In the genomic region with DNA sequence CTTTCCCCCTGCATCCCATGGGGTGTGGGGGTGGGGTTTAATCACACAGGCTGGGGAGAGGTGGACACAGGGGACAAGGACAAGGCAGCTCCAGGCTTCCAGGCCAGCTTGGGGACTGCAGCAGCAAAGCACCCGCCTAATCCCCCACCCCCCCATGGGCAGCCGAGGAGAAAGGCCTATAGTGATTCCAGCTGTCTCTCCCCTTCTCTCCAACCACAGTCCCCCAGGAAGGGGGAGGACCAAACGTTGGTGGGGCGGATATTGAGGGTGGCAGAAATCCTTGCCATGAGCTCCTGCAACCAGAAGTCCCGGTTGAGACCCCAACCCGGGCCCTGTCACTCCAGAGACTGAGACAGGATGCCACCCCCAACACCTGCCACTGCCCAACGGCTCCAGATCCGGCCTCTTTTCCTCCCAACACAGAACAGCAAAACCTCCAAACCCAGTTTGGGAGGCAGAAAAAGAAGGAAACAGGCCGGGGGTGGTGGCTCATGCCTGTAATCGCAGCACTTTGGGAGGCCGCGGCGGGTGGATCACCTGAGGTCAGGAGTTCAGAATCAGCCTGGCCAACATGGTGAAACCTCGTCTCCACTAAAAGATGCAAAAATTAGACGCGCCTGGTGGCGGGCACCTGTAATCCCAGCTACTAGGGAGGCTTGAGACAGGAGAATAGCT, we compare ENCODE assay signal across 9 cellular contexts. TPM values are rescaled to one million over a fixed set of nuclear protein-coding genes. Genes with fewer than 3 reads are reported as not detected.
DNase-seq lines count a peak whose midpoint lies in the region; ATAC-seq and TF ChIP-seq lines count a peak whose summit lies in the region.
"Had no signal": no experiment of that assay in that cellular context is flagged by ENCODE, and none has a peak within 500 bp of the region (broad histone marks: within the 10 kb centered on the region; RNA-seq: fewer than 3 reads in every experiment).

No MANE protein-coding gene starts in this region.

- no peaks in the 10 kb centered on the region for H3K36me3 Mint-ChIP-seq in dendritic cell treated with granulocyte-macrophage colony-stimulating factor and Interleukin-4, amounts not matched to agents 40 ng/mL and 50 ng/mL, for 4 days (ENCODE audit: low read depth)
- H3K36me3 Mint-ChIP-seq in mesothelial cell of epicardium = peaks cover under 1% of the 10 kb centered on the region

- H3K27me3 ChIP-seq in cardiac muscle cell (no peaks in the 10 kb centered on the region), transverse colon (no peaks in the 10 kb centered on the region)

- peaks cover 58% of the 10 kb centered on the region for H3K27me3 Mint-ChIP-seq in dendritic cell treated with granulocyte-macrophage colony-stimulating factor and Interleukin-4, amounts not matched to agents 40 ng/mL and 50 ng/mL, for 4 days
- H3K27me3 Mint-ChIP-seq in mesothelial cell of epicardium (ENCODE audit: low read depth) = no peaks in the 10 kb centered on the region

- H3K4me3 ChIP-seq in cardiac muscle cell (peak overlapping the region; percentile 58), transverse colon (peak overlapping the region in 3 of 4 donors; percentile 65 to 87 (median 80))

- TF ChIP-seq CTCF in cardiac muscle cell (IDR thresholded peaks at IDR 0.05; ENCODE audit: low read depth, low read length) = no peak
- TF ChIP-seq CTCF in mesothelial cell of epicardium (IDR thresholded peaks at IDR 0.05; ENCODE audit: unreplicated experiment) = no peak
- TF ChIP-seq CTCF in transverse colon (IDR thresholded peaks at IDR 0.05) = no peak

- 30 to 68% methylated on average over 5 to 17 of the region's 17 CpGs for WGBS in transverse colon (ENCODE audit: low coverage in 1 of 2), 2 donors

- intact Hi-C loops in Right ventricle myocardium inferior (cut with DNase I) (loop anchor here (2.0 kb wide), 3 partner anchors 23 to 71 kb away; no protein-coding TSS in a partner anchor), transverse colon (cut with DNase I; ENCODE audit: low total_unique reads) (loop anchor here (2.0 kb wide), 1 partner anchor 55 kb away; no protein-coding TSS in a partner anchor)
- intact Hi-C loops in dendritic cell treated with granulocyte-macrophage colony-stimulating factor and Interleukin-4, amounts not matched to agents 40 ng/mL and 50 ng/mL, for 4 days (cut with micrococcal nuclease) = no loop called here

- H3K4me1 ChIP-seq in cardiac muscle cell (ENCODE audit: low read depth) (peaks cover 42% of the 10 kb centered on the region), transverse colon (peaks cover 21 to 57% (median 32%) of the 10 kb centered on the region in 4 donors)

- in situ Hi-C loops in transverse colon (cut with MboI; ENCODE audit: low pct_ligation_motif_present in 1 of 4, low pct_unique_long_range_greater_than_20kb in 1 of 4, low sequenced_read_pairs in 3 of 4) = no loop called here

- H3K27ac ChIP-seq in cardiac muscle cell (no peak overlapping the region), transverse colon (peak overlapping the region; percentile 85 to 95 (median 91))

- no peak for TF ChIP-seq POLR2A in transverse colon (IDR thresholded peaks at IDR 0.05)

- H3K9me3 ChIP-seq in cardiac muscle cell (ENCODE audit: low read depth) (no peaks in the 10 kb centered on the region), transverse colon (no peaks in the 10 kb centered on the region)

- no peaks in the 10 kb centered on the region for H3K9me3 Mint-ChIP-seq in dendritic cell treated with granulocyte-macrophage colony-stimulating factor and Interleukin-4, amounts not matched to agents 40 ng/mL and 50 ng/mL, for 4 days
- no peaks in the 10 kb centered on the region for H3K9me3 Mint-ChIP-seq in mesothelial cell of epicardium
- H3K9me3 Mint-ChIP-seq: activated CD4-positive, alpha-beta memory T cell treated with anti-CD3 and anti-CD28 coated beads, Interleukin-2, amount 10 ng/mL, durations not matched to agents 7 days and 5 days had no signal

- ATAC-seq in Right ventricle myocardium inferior (no peak), GM21367 (IDR thresholded peaks at IDR 0.05; ENCODE audit: unreplicated experiment) (no peak)

- no peak overlapping the region for H3K27ac Mint-ChIP-seq in dendritic cell treated with granulocyte-macrophage colony-stimulating factor and Interleukin-4, amounts not matched to agents 40 ng/mL and 50 ng/mL, for 4 days
- H3K27ac Mint-ChIP-seq in mesothelial cell of epicardium = peak overlapping the region; percentile 99
- H3K27ac Mint-ChIP-seq: activated CD4-positive, alpha-beta memory T cell treated with anti-CD3 and anti-CD28 coated beads, Interleukin-2, amount 10 ng/mL, durations not matched to agents 7 days and 5 days had no signal

- no peak for TF ChIP-seq EP300 in transverse colon (IDR thresholded peaks at IDR 0.05; ENCODE audit: low read depth)

- H3K4me1 Mint-ChIP-seq in dendritic cell treated with granulocyte-macrophage colony-stimulating factor and Interleukin-4, amounts not matched to agents 40 ng/mL and 50 ng/mL, for 4 days (ENCODE audit: low read depth) = peaks cover 42% of the 10 kb centered on the region
- H3K4me1 Mint-ChIP-seq in mesothelial cell of epicardium = peaks cover 57% of the 10 kb centered on the region

- H3K36me3 ChIP-seq in cardiac muscle cell (no peaks in the 10 kb centered on the region), transverse colon (no peaks in the 10 kb centered on the region)

- no peak for DNase-seq in cardiac muscle cell (ENCODE audit: low read depth in 1 of 2, low spot score in 1 of 2)
- DNase-seq in Right ventricle myocardium inferior (ENCODE audit: missing footprints) = no peak
- no peak for DNase-seq in mesothelial cell of epicardium (ENCODE audit: low spot score in 2 of 2, unreplicated experiment in 2 of 2)
- DNase-seq in transverse colon = no peak
- DNase-seq in effector CD4-positive, alpha-beta T cell = no peak
- no peak for DNase-seq in activated gamma-delta T cell (lab: John Stamatoyannopoulos, UW)

- H3K4me3 Mint-ChIP-seq in dendritic cell treated with granulocyte-macrophage colony-stimulating factor and Interleukin-4, amounts not matched to agents 40 ng/mL and 50 ng/mL, for 4 days = peak overlapping the region; percentile 32
- peak overlapping the region; percentile 89 for H3K4me3 Mint-ChIP-seq in mesothelial cell of epicardium
- H3K4me3 Mint-ChIP-seq: activated CD4-positive, alpha-beta memory T cell treated with anti-CD3 and anti-CD28 coated beads, Interleukin-2, amount 10 ng/mL, durations not matched to agents 7 days and 5 days had no signal

RNA-seq across cellular contexts. Expression of gene EPHA2, which starts 1.7 kb away (rescaled TPM):
- total RNA-seq in cardiac muscle cell (21.6 and 26.2 TPM in 2 replicates), Right ventricle myocardium inferior (7.3 TPM), mesothelial cell of epicardium (71.8 to 76.3 TPM (median 75.0 TPM) in 3 replicates), transverse colon (10 to 100 TPM in 3 of 4 donors, 1 to 10 TPM in 1; 2.6 to 68.8 (median 30.5) TPM)
- 9.8 and 14.0 TPM in 2 replicates for polyA plus RNA-seq in cardiac muscle cell
- total RNA-seq: activated CD4-positive, alpha-beta memory T cell treated with anti-CD3 and anti-CD28 coated beads, Interleukin-2, amount 10 ng/mL, durations not matched to agents 7 days and 5 days had no signal

RNA-seq across cellular contexts. Expression of gene ARHGEF19, which starts 58.3 kb away (rescaled TPM):
- total RNA-seq in cardiac muscle cell = 3.5 and 4.0 TPM in 2 replicates
- 6.7 and 11.6 TPM in 2 replicates for polyA plus RNA-seq in cardiac muscle cell
- total RNA-seq in Right ventricle myocardium inferior = 2.8 TPM
- 85.3 to 88.3 TPM (median 86.6 TPM) in 3 replicates for total RNA-seq in mesothelial cell of epicardium
- 10 to 100 TPM in 2 of 4 donors, 1 to 10 TPM in 2; 5.7 to 46.8 (median 10.8) TPM for total RNA-seq in transverse colon
